ENCODE assay signal across 14 cellular contexts in genomic region chr9:13705356-13705755, GRCh38.
DNase-seq lines count a peak whose midpoint lies in the region; ATAC-seq and TF ChIP-seq lines count a peak whose summit lies in the region.
"Had no signal": no experiment of that assay in that cellular context is flagged by ENCODE, and none has a peak within 500 bp of the region (broad histone marks: within the 10 kb centered on the region; RNA-seq: fewer than 3 reads in every experiment).

No MANE protein-coding gene starts in this region.

- ATAC-seq in body of pancreas = peak; percentile 21
- ATAC-seq in heart right ventricle = peak; percentile 64 to 83 (median 68)
- no peak for ATAC-seq in HG02973 (IDR thresholded peaks at IDR 0.05; ENCODE audit: unreplicated experiment)
- ATAC-seq: activated CD8-positive, alpha-beta T cell treated with anti-CD3 and anti-CD28 coated beads for 36 hours had no signal

- no peaks in the 10 kb centered on the region for H3K4me1 ChIP-seq in HEK293 (ENCODE audit: control insufficient read depth, insufficient read depth, low read length)
- H3K4me1 ChIP-seq in body of pancreas = no peaks in the 10 kb centered on the region
- peaks cover 0 to 29% (median 18%) of the 10 kb centered on the region in 9 donors for H3K4me1 ChIP-seq in heart right ventricle
- H3K4me1 ChIP-seq in osteoblast (ENCODE audit: insufficient read depth, low read length) = peaks cover 28% of the 10 kb centered on the region

- TF ChIP-seq POLR2A in body of pancreas (IDR thresholded peaks at IDR 0.05) = no peak

- TF ChIP-seq CTCF in HEK293 (tag by site-specific recombination; IDR thresholded peaks at IDR 0.05) (no peak), body of pancreas (IDR thresholded peaks at IDR 0.05) (no peak), heart right ventricle (IDR thresholded peaks at IDR 0.05) (no peak), osteoblast (IDR thresholded peaks at IDR 0.05; ENCODE audit: extremely low read depth, low read depth, low read length) (no peak)

- no peak for DNase-seq in body of pancreas
- DNase-seq in heart right ventricle = no peak
- no peak for DNase-seq in osteoblast (ENCODE audit: insufficient read length, low spot score, missing footprints)
- DNase-seq in pons (ENCODE audit: low spot score) = no peak
- DNase-seq in HUDEP-2 (lab: John Stamatoyannopoulos, UW; ENCODE audit: unreplicated experiment in 76 of 76) = no peak
- no peak for DNase-seq in SHP77 treated with DMSO at 0.1 percent for 48 hours (lab: John Stamatoyannopoulos, UW)
- DNase-seq: activated CD8-positive, alpha-beta T cell treated with anti-CD3 and anti-CD28 coated beads for 36 hours; central memory CD4-positive, alpha-beta T cell; endodermal cell; GOT3; small intestine; stomach had no signal

- no peaks in the 10 kb centered on the region for H4K20me1 ChIP-seq in osteoblast (ENCODE audit: insufficient read depth, low read length)

- H3K79me2 ChIP-seq in osteoblast (ENCODE audit: insufficient read depth, low read length) = no peaks in the 10 kb centered on the region

- H3K27me3 ChIP-seq in body of pancreas (no peaks in the 10 kb centered on the region), heart right ventricle (no peaks in the 10 kb centered on the region), osteoblast (ENCODE audit: insufficient read depth, low read length) (no peaks in the 10 kb centered on the region)
- H3K27me3 ChIP-seq: stomach had no signal

- 52 to 64% methylated on average over 3 of the region's 3 CpGs for WGBS in body of pancreas, 2 donors
- WGBS in heart right ventricle, 2 donors = 62 to 67% methylated on average over 3 of the region's 3 CpGs

- CTCF ChIA-PET in HEK293 (lab: Yijun Ruan, JAX) = no interaction called here

- H3K4me2 ChIP-seq in osteoblast (ENCODE audit: insufficient read depth, low read length) = peak overlapping the region; percentile 28

- H3K27ac ChIP-seq in HEK293 (ENCODE audit: extremely low read depth, low read depth, low read length) = no peak overlapping the region
- H3K27ac ChIP-seq in body of pancreas = no peak overlapping the region
- peak overlapping the region in 8 of 10 donors; percentile 13 to 61 (median 42) for H3K27ac ChIP-seq in heart right ventricle
- H3K27ac ChIP-seq in osteoblast (ENCODE audit: low read depth, low read length) = peak overlapping the region; percentile 87

- H3K36me3 ChIP-seq in HEK293 (ENCODE audit: control insufficient read depth in 2 of 2, insufficient read depth in 1 of 2, low read length in 2 of 2) = no peaks in the 10 kb centered on the region
- H3K36me3 ChIP-seq in body of pancreas (replicated peaks in 1 of 2; ENCODE audit: insufficient read depth in 1 of 2, low read depth in 2 of 2) = no peaks in the 10 kb centered on the region
- H3K36me3 ChIP-seq in heart right ventricle = no peaks in the 10 kb centered on the region
- no peaks in the 10 kb centered on the region for H3K36me3 ChIP-seq in osteoblast (ENCODE audit: insufficient read depth, low read length)
- H3K36me3 ChIP-seq: stomach had no signal

- peak overlapping the region; percentile 2 for H2AFZ ChIP-seq in osteoblast (ENCODE audit: low read length)

- intact Hi-C loops in body of pancreas (cut with DNase I) (no loop called here), heart right ventricle (cut with DNase I) (loop anchor here in 1 of 10 donors (5.0 kb wide), 1 partner anchor 157 kb away; no protein-coding TSS in a partner anchor)

- H3K9me3 ChIP-seq in HEK293 (ENCODE audit: control insufficient read depth, insufficient read depth, low read depth, low read length) = no peaks in the 10 kb centered on the region
- H3K9me3 ChIP-seq in body of pancreas = no peaks in the 10 kb centered on the region
- peaks cover 0 to 12% (median 0%) of the 10 kb centered on the region in 11 donors for H3K9me3 ChIP-seq in heart right ventricle
- H3K9me3 ChIP-seq in osteoblast (ENCODE audit: low read depth, low read length) = no peaks in the 10 kb centered on the region
- H3K9me3 ChIP-seq: stomach had no signal

- H3K4me3 ChIP-seq in HEK293 (ENCODE audit: low read depth, low read length) = no peak overlapping the region
- H3K4me3 ChIP-seq in body of pancreas = no peak overlapping the region
- H3K4me3 ChIP-seq in heart right ventricle = no peak overlapping the region
- peak overlapping the region; percentile 0 for H3K4me3 ChIP-seq in osteoblast (ENCODE audit: insufficient read depth, low read length)
- H3K4me3 ChIP-seq: stomach had no signal

- POLR2A ChIA-PET in HEK293 (lab: Yijun Ruan, JAX) = no interaction called here

TF ChIP-seq in HEK293, 187 proteins besides CTCF, POLR2A, EP300 and RAD21:
- no peak for TF ChIP-seq KLF9 (tag by site-specific recombination; IDR thresholded peaks at IDR 0.05; ENCODE audit: low read depth)
- TF ChIP-seq ZNF112 (tag by site-specific recombination; IDR thresholded peaks at IDR 0.05) = 0 out of 2 replicates have a peak, but pooled peaks have one; percentile 55

Comparison
In these comparisons a context has a peak if more than half of its experiments do, and no peak if none do; other contexts are left out.
1. H3K27ac ChIP-seq: peak in heart right ventricle (8 of 10) and osteoblast (single experiment); none in HEK293 (single experiment) and body of pancreas (0 of 4).